10 cellular contexts compared by ENCODE assay signal in the genomic region with DNA sequence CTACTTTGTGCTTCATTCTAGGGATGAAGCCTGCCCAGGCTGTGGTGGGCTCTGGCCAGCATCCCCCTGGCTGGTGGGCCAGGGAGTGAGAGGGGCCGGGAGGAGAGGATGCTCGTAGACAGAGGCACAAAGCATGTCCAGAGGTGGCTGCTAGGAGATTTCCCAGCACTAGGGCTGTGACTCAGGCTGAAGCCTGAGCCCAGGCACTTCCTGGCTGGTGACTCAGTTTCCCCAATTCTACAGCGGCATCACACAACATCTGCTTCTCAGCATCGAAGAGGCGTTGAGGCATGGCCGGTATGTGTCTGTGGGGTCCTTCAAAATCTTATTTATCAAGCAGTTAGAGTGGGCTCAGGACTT. TPM values are rescaled to one million over a fixed set of nuclear protein-coding genes. Genes with fewer than 3 reads are reported as not detected.
DNase-seq lines count a peak whose midpoint lies in the region; ATAC-seq, FAIRE-seq and TF ChIP-seq lines count a peak whose summit lies in the region.
"Had no signal": no experiment of that assay in that cellular context is flagged by ENCODE, and none has a peak within 500 bp of the region (broad histone marks: within the 10 kb centered on the region; RNA-seq: fewer than 3 reads in every experiment).

No MANE protein-coding gene starts in this region.

- TF ChIP-seq EP300 in A549 (IDR thresholded peaks at IDR 0.05), result no peak
- no peak for TF ChIP-seq EP300 in esophagus muscularis mucosa (IDR thresholded peaks at IDR 0.05)

- TF ChIP-seq CTCF in A549 (IDR thresholded peaks at IDR 0.05) (no peak), esophagus muscularis mucosa (IDR thresholded peaks at IDR 0.05) (no peak), prostate gland (IDR thresholded peaks at IDR 0.05) (no peak)

- H3K27me3 ChIP-seq in adipocyte (replicated peaks; ENCODE audit: control insufficient read depth, insufficient read depth, low read length) (no peaks in the 10 kb centered on the region), esophagus muscularis mucosa (no peaks in the 10 kb centered on the region), prostate gland (replicated peaks; ENCODE audit: insufficient read depth) (no peaks in the 10 kb centered on the region)

- DNase-seq in A549 (ENCODE audit: low read depth in 1 of 2, low spot score in 1 of 2) (no peak), adipocyte (ENCODE audit: low read depth) (no peak), esophagus muscularis mucosa (ENCODE audit: extremely low spot score) (no peak), prostate gland (ENCODE audit: low spot score) (no peak), NCI-H2029 treated with DMSO at 0.1 percent for 48 hours (lab: John Stamatoyannopoulos, UW) (no peak), NCI-H510A treated with DMSO at 0.1 percent for 48 hours (lab: John Stamatoyannopoulos, UW) (no peak)
- DNase-seq in effector CD4-positive, alpha-beta T cell, result no peak

- peak overlapping the region; percentile 31 for H3K9ac ChIP-seq in adipocyte (ENCODE audit: low read length)

- no peaks in the 10 kb centered on the region for H3K36me3 ChIP-seq in adipocyte (ENCODE audit: control insufficient read depth, insufficient read depth, low read length, severe bottlenecking)
- H3K36me3 ChIP-seq in esophagus muscularis mucosa, result no peaks in the 10 kb centered on the region
- no peaks in the 10 kb centered on the region for H3K36me3 ChIP-seq in prostate gland

- H3K27ac ChIP-seq in A549, result peak overlapping the region; percentile 98
- peak overlapping the region; percentile 67 to 75 (median 70) for H3K27ac ChIP-seq in esophagus muscularis mucosa (replicated peaks in 1 of 4)
- peak overlapping the region; percentile 29 to 35 for H3K27ac ChIP-seq in prostate gland

- H3K4me3 ChIP-seq in A549, result no peak overlapping the region
- no peak overlapping the region for H3K4me3 ChIP-seq in adipocyte (ENCODE audit: low read length)
- H3K4me3 ChIP-seq in esophagus muscularis mucosa, result no peak overlapping the region
- H3K4me3 ChIP-seq in prostate gland, result no peak overlapping the region
- H3K4me3 ChIP-seq: smooth muscle cell had no signal

- peak overlapping the region; percentile 65 for H3K4me2 ChIP-seq in A549
- H3K4me2 ChIP-seq: smooth muscle cell had no signal

- H3K9me3 ChIP-seq in A549, result no peaks in the 10 kb centered on the region
- H3K9me3 ChIP-seq in adipocyte (ENCODE audit: control insufficient read depth, low read length), result no peaks in the 10 kb centered on the region
- H3K9me3 ChIP-seq in esophagus muscularis mucosa, result no peaks in the 10 kb centered on the region
- no peaks in the 10 kb centered on the region for H3K9me3 ChIP-seq in prostate gland

- TF ChIP-seq RAD21 in A549 (conservative IDR thresholded peaks at IDR 0.05 in 1 of 2, IDR thresholded peaks at IDR 0.05 in 1 of 2), result no peak

- POLR2A ChIA-PET in A549 (lab: Yijun Ruan, JAX), result interaction anchor here (0.5 to 1.6 kb wide), 12 partner anchors 43 to 244 kb away, joined by 3 to 68 read pairs (median 6); partner anchors contain the start of genes DUSP1 and RPL26L1

- no peak for FAIRE-seq in A549 (lab: Jason Lieb, UNC)
- FAIRE-seq: urothelium cell line had no signal

- no peak for TF ChIP-seq POLR2A in A549 (IDR thresholded peaks at IDR 0.05; ENCODE audit: low read length)
- TF ChIP-seq POLR2A in esophagus muscularis mucosa (IDR thresholded peaks at IDR 0.05; ENCODE audit: low read depth), result no peak
- TF ChIP-seq POLR2A in prostate gland (IDR thresholded peaks at IDR 0.05), result no peak

- ATAC-seq in A549, result peak; percentile 12 to 16
- no peak for ATAC-seq in HG03280 (IDR thresholded peaks at IDR 0.05; ENCODE audit: unreplicated experiment)

- H3K4me1 ChIP-seq in A549, result peaks cover 45% of the 10 kb centered on the region
- no peaks in the 10 kb centered on the region for H3K4me1 ChIP-seq in adipocyte (ENCODE audit: control insufficient read depth, insufficient read depth, low read length)
- peaks cover 39 to 57% (median 48%) of the 10 kb centered on the region in 4 donors for H3K4me1 ChIP-seq in esophagus muscularis mucosa
- H3K4me1 ChIP-seq in prostate gland (replicated peaks), result no peaks in the 10 kb centered on the region

- intact Hi-C loops in esophagus muscularis mucosa (cut with DNase I) (loop anchor here (5.0 to 10.0 kb wide), 2 partner anchors 47 to 149 kb away; no protein-coding TSS in a partner anchor), prostate gland (cut with DNase I) (loop anchor here (10.0 kb wide), 1 partner anchor 569 kb away; no protein-coding TSS in a partner anchor)

- WGBS in A549 (ENCODE audit: missing lambda C conversion rate), result 54% methylated on average over 6 of the region's 6 CpGs
- 92% methylated on average over 4 of the region's 6 CpGs for WGBS in esophagus muscularis mucosa
- 92% methylated on average over 6 of the region's 6 CpGs for WGBS in prostate gland

- CTCF ChIA-PET in A549 (lab: Yijun Ruan, JAX), result interaction anchor here (0.6 to 11.9 kb wide), 36 partner anchors 9 to 587 kb away, joined by 3 to 480 read pairs (median 7); partner anchors contain the start of genes DUSP1 and RPL26L1

TF ChIP-seq in A549, 52 proteins besides CTCF, POLR2A, EP300 and RAD21:
- TF ChIP-seq JUNB (IDR thresholded peaks at IDR 0.05), result no peak
- no peak for TF ChIP-seq MAZ (IDR thresholded peaks at IDR 0.05; ENCODE audit: borderline replicate concordance, low read depth, low read length)
- peak; percentile 91 for TF ChIP-seq HOXB5 (CRISPR knock-in tag; IDR thresholded peaks at IDR 0.05)
- TF ChIP-seq, protein P1, sequence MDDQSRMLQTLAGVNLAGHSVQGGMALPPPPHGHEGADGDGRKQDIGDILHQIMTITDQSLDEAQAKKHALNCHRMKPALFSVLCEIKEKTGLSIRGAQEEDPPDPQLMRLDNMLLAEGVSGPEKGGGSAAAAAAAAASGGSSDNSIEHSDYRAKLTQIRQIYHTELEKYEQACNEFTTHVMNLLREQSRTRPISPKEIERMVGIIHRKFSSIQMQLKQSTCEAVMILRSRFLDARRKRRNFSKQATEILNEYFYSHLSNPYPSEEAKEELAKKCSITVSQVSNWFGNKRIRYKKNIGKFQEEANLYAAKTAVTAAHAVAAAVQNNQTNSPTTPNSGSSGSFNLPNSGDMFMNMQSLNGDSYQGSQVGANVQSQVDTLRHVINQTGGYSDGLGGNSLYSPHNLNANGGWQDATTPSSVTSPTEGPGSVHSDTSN (IDR thresholded peaks at IDR 0.05), result no peak
- TF ChIP-seq EHMT2 (IDR thresholded peaks at IDR 0.05; ENCODE audit: low read depth), result no peak
- TF ChIP-seq HDAC2 (IDR thresholded peaks at IDR 0.05), result no peak
- peak; percentile 97 for TF ChIP-seq HOXB13 (CRISPR knock-in tag; IDR thresholded peaks at IDR 0.05; ENCODE audit: low read depth)
- TF ChIP-seq FOSB (CRISPR knock-in tag; IDR thresholded peaks at IDR 0.05), result peak; percentile 77; the same call in 1 of the 2 replicates
- no peak for TF ChIP-seq NR3C1 (IDR thresholded peaks at IDR 0.05)
- TF ChIP-seq FOXS1 (CRISPR knock-in tag; IDR thresholded peaks at IDR 0.05), result peak; percentile 81
- no peak for TF ChIP-seq RFX5 (IDR thresholded peaks at IDR 0.05)
- no peak; the same call in 1 of the 2 replicates for TF ChIP-seq RARB (CRISPR knock-in tag; IDR thresholded peaks at IDR 0.05)
- TF ChIP-seq HOXA7 (CRISPR knock-in tag; IDR thresholded peaks at IDR 0.05), result peak; percentile 83; the same call in 1 of the 2 replicates
- TF ChIP-seq, protein P2, sequence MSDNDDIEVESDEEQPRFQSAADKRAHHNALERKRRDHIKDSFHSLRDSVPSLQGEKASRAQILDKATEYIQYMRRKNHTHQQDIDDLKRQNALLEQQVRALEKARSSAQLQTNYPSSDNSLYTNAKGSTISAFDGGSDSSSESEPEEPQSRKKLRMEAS (IDR thresholded peaks at IDR 0.05), result no peak
- TF ChIP-seq KDM1A (IDR thresholded peaks at IDR 0.05; ENCODE audit: low read depth), result no peak
- TF ChIP-seq ZSCAN20 (CRISPR knock-in tag; IDR thresholded peaks at IDR 0.05), result peak; percentile 61; the same call in 1 of the 2 replicates
- TF ChIP-seq FOSL2 (IDR thresholded peaks at IDR 0.05), result no peak
- TF ChIP-seq FOSL2 (CRISPR knock-in tag; IDR thresholded peaks at IDR 0.05), result peak; percentile 18; the same call in 1 of the 2 replicates
- TF ChIP-seq TFCP2L1 (CRISPR knock-in tag; IDR thresholded peaks at IDR 0.05), result peak; percentile 89
- peak; percentile 96 for TF ChIP-seq ATOH8 (CRISPR knock-in tag; IDR thresholded peaks at IDR 0.05; ENCODE audit: low read depth)
- TF ChIP-seq JUN (IDR thresholded peaks at IDR 0.05), result peak in 1 of 2 experiments; percentile 1; a peak in 2 of 5 replicates
- no peak for TF ChIP-seq SMC3 (IDR thresholded peaks at IDR 0.05)
- TF ChIP-seq PHF8 (IDR thresholded peaks at IDR 0.05; ENCODE audit: borderline replicate concordance, low read depth), result no peak
- peak; percentile 94; the same call in 1 of the 2 replicates for TF ChIP-seq HEYL (CRISPR knock-in tag; IDR thresholded peaks at IDR 0.05)
- TF ChIP-seq GATA3 (IDR thresholded peaks at IDR 0.05; ENCODE audit: borderline replicate concordance), result no peak
- TF ChIP-seq TP53 (CRISPR knock-in tag; IDR thresholded peaks at IDR 0.05), result peak; percentile 80; the same call in 1 of the 2 replicates
- peak; percentile 92 for TF ChIP-seq EHF (CRISPR knock-in tag; IDR thresholded peaks at IDR 0.05)

RNA-seq across cellular contexts. Expression of gene DUSP1, which starts 55.6 kb away (rescaled TPM):
- 525 and 594 TPM in 2 replicates for polyA plus RNA-seq in A549 (2011; rRNA removed)
- 540 and 757 TPM in 2 replicates for polyA plus RNA-seq in A549 (2012; cell fraction: cytosol; rRNA removed)
- polyA plus RNA-seq in A549 (2012; cell fraction: nucleus; rRNA removed), result 1,192 and 1,375 TPM in 2 replicates
- polyA plus RNA-seq in A549 (2017; fragmentation: RNase III; extraction: RNeasy Plus Mini Kit Qiagen cat#74134 plus additional on column Dnase treatment), result 191 to 207 TPM (median 203 TPM) in 3 replicates
- polyA minus RNA-seq in A549 (2011; rRNA and poly(A)+ RNA removed), result 620 and 630 TPM in 2 replicates
- 100 to 1,000 TPM; 455 to 718 (median 676) TPM for total RNA-seq in esophagus muscularis mucosa
- total RNA-seq in prostate gland, result 100 to 1,000 TPM; 559 to 659 TPM

Comparison
In these comparisons a context has a peak if more than half of its experiments do, and no peak if none do; other contexts are left out.
1. H3K27ac ChIP-seq: peak in every context shown above with its lines; median percentile 98 in A549; 70 in esophagus muscularis mucosa; 32 in prostate gland.